8 cellular contexts compared by ENCODE assay signal in the genomic region with DNA sequence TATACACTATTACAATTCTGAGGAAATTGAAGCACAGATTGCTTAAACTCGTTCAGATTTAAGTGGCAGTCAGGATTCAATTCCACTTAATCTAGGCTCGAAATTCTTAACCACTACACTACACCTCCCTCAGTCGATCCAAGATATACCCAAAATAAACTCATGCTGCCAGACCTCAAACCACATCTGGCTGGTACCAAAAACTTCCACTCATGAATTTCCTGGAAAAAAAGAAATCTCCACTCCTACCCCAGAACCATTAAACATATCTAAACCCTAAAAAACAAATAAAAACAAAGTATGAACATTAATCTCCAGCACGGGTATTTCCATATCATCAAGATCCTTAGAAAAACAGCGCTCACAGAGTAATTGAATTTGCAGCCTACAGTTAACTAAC. TPM values are rescaled to one million over a fixed set of nuclear protein-coding genes. Genes with fewer than 3 reads are reported as not detected.
DNase-seq lines count a peak whose midpoint lies in the region; ATAC-seq, FAIRE-seq and TF ChIP-seq lines count a peak whose summit lies in the region.

No MANE protein-coding gene starts in this region.

- H3K27ac ChIP-seq in fibroblast of lung (ENCODE audit: insufficient read depth, low read length): no peak overlapping the region
- H3K27ac ChIP-seq in gastrocnemius medialis: peak overlapping the region; percentile 90 to 94 (median 93)

- H3K9me3 ChIP-seq in fibroblast of lung (ENCODE audit: control insufficient read depth, insufficient read depth, low read depth, low read length) (no peaks in the 10 kb centered on the region), gastrocnemius medialis (no peaks in the 10 kb centered on the region)

- H3K79me2 ChIP-seq in fibroblast of lung (ENCODE audit: control insufficient read depth, insufficient read depth, low read length): peaks cover 17% of the 10 kb centered on the region

- FAIRE-seq in HTR-8/SVneo (lab: Jason Lieb, UNC): no peak

- TF ChIP-seq POLR2A in gastrocnemius medialis (IDR thresholded peaks at IDR 0.05): no peak

- H3K9ac ChIP-seq in fibroblast of lung (ENCODE audit: insufficient read depth, low read length): no peak overlapping the region

- peak overlapping the region; percentile 99 for H3K4me3 ChIP-seq in GM12865 (ENCODE audit: low read depth, low read length)
- H3K4me3 ChIP-seq in fibroblast of lung (replicated peaks in 1 of 4; ENCODE audit: control extremely low read depth in 1 of 4, insufficient read depth in 1 of 4, low read depth in 3 of 4, low read length in 4 of 4): peak overlapping the region; percentile 81 to 89 (median 83)
- H3K4me3 ChIP-seq in gastrocnemius medialis: peak overlapping the region; percentile 75 to 94 (median 84)

- H4K20me1 ChIP-seq in fibroblast of lung (ENCODE audit: control insufficient read depth, extremely low read depth, insufficient read depth, low read length): no peaks in the 10 kb centered on the region

- TF ChIP-seq CTCF in GM12865 (IDR thresholded peaks at IDR 0.05; ENCODE audit: insufficient read depth, low read depth, low read length, missing control alignments): no peak
- no peak for TF ChIP-seq CTCF in fibroblast of lung (conservative IDR thresholded peaks at IDR 0.05 in 1 of 2, IDR thresholded peaks at IDR 0.05 in 1 of 2; ENCODE audit: low read depth in 1 of 2, low read length in 2 of 2)
- no peak for TF ChIP-seq CTCF in gastrocnemius medialis (IDR thresholded peaks at IDR 0.05 in 4 of 5, conservative IDR thresholded peaks at IDR 0.05 in 1 of 5)

- H3K4me2 ChIP-seq in fibroblast of lung (ENCODE audit: extremely low read depth, insufficient read depth, low read length): peak overlapping the region; percentile 55

- H3K4me1 ChIP-seq in fibroblast of lung (ENCODE audit: control insufficient read depth, extremely low read depth, insufficient read depth, low read length): peaks cover 2% of the 10 kb centered on the region
- peaks cover 21 to 22% of the 10 kb centered on the region in 2 donors for H3K4me1 ChIP-seq in gastrocnemius medialis

- in situ Hi-C loops in gastrocnemius medialis (cut with MboI; ENCODE audit: low sequenced_read_pairs in 4 of 4): no loop called here

- H3K36me3 ChIP-seq in fibroblast of lung (ENCODE audit: control insufficient read depth, insufficient read depth, low read length): no peaks in the 10 kb centered on the region
- H3K36me3 ChIP-seq in gastrocnemius medialis: no peaks in the 10 kb centered on the region

- intact Hi-C loops in gastrocnemius medialis (cut with DNase I; ENCODE audit: low total_unique reads): loop anchor here (10.0 kb wide), 1 partner anchor 279 kb away; a partner anchor contains a TSS

- DNase-seq in GM12865 (ENCODE audit: low read depth) (no peak), RKO (ENCODE audit: low spot score) (peak; percentile 24), fibroblast of lung (ENCODE audit: low read depth in 2 of 2) (peak in 1 of 2 donors; percentile 10), gastrocnemius medialis (no peak), Ammon's horn (ENCODE audit: low spot score) (no peak), HTR-8/SVneo (ENCODE audit: insufficient read length, low spot score) (no peak)
- no peak for DNase-seq in stimulated activated naive CD4-positive, alpha-beta T cell (lab: John Stamatoyannopoulos, UW)

- H3K27me3 ChIP-seq in fibroblast of lung (ENCODE audit: control insufficient read depth, insufficient read depth, low read length): no peaks in the 10 kb centered on the region
- H3K27me3 ChIP-seq in gastrocnemius medialis: no peaks in the 10 kb centered on the region

- ATAC-seq in gastrocnemius medialis (no peak), HG02642 (IDR thresholded peaks at IDR 0.05; ENCODE audit: poor library complexity, unreplicated experiment) (no peak)

- no peak overlapping the region for H2AFZ ChIP-seq in fibroblast of lung (ENCODE audit: low read length)

RNA-seq across cellular contexts. Expression of a gene that starts 1.1 kb away (rescaled TPM):
- total RNA-seq in fibroblast of lung (21.8 and 23.0 TPM in 2 replicates), gastrocnemius medialis (1 to 10 TPM; 1.2 to 6.2 (median 3.4) TPM)
- polyA plus RNA-seq in fibroblast of lung: 3.1 and 4.5 TPM in 2 replicates
- polyA plus RNA-seq in fibroblast of lung (2012): 4.3 TPM in 2 replicates
- polyA minus RNA-seq in fibroblast of lung (ENCODE audit: low replicate concordance): 0.08 and 0.30 TPM in 2 replicates

RNA-seq across cellular contexts. Expression of a gene that starts 59.4 kb away (rescaled TPM):
- 1.0 and 1.3 TPM in 2 replicates for total RNA-seq in fibroblast of lung
- 0.35 and 0.44 TPM in 2 replicates for polyA plus RNA-seq in fibroblast of lung
- polyA plus RNA-seq in fibroblast of lung (2012): 0.16 and 0.57 TPM in 2 replicates
- polyA minus RNA-seq in fibroblast of lung (ENCODE audit: low replicate concordance): not detected in 2 replicates
- 1 to 10 TPM in 3 of 4 donors, under 1 TPM in 1; 0.46 to 1.5 (median 1.3) TPM for total RNA-seq in gastrocnemius medialis

RNA-seq across cellular contexts. Expression of a gene that starts 59.5 kb away (rescaled TPM):
- total RNA-seq in fibroblast of lung (3.1 and 4.1 TPM in 2 replicates), gastrocnemius medialis (1 to 10 TPM; 1.5 to 2.5 (median 1.8) TPM)
- polyA plus RNA-seq in fibroblast of lung: 1.3 and 1.9 TPM in 2 replicates
- 0.80 and 1.2 TPM in 2 replicates for polyA plus RNA-seq in fibroblast of lung (2012)
- polyA minus RNA-seq in fibroblast of lung (ENCODE audit: low replicate concordance): not detected in 2 replicates
